ENCODE assay signal across 10 cellular contexts in the genomic region with DNA sequence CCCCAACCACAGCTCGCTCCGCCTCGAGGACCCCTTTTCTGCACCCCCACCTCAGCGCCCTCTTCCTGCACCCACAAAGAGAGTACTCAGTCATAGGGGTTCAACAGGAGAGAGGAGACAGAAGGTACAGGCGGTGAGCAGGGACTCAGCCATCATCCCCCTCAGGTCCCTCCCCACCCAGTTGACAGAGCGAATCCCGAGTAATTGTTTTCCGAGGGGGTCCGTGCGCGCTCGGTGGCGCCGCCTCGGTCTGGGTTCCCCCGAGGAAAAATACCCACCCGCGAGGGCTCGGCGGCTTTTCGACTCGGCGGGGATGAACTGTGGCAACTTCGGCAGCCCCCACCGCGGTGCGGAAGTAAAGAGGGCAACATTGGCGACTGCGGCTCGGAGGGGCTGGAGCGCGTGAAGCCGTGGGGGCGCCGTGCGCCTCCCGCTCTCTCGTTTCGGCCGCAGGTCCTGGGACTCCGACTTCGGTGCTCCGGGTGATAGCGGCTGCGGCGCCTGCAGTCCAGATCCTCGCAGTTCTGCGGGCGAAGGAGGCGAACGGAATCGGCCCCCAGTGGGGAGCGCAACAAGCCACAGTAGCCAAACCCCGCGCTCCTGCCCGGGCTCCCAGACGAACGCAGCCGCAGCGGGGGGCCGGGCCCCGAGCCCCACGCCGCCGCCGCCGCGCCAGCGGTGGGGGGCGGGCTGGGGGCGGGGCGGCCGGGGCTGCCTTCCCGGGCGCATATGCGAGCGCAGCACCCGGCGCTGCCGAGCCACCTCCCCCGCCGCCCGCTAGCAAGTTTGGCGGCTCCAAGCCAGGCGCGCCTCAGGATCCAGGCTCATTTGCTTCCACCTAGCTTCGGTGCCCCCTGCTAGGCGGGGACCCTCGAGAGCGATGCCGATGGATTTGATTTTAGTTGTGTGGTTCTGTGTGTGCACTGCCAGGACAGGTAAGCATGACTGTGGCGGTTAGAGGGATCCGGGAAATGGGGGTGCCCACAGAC. TPM values are rescaled to one million over a fixed set of nuclear protein-coding genes. Genes with fewer than 3 reads are reported as not detected.
DNase-seq lines count a peak whose midpoint lies in the region; ATAC-seq and TF ChIP-seq lines count a peak whose summit lies in the region.
"Had no signal": no experiment of that assay in that cellular context is flagged by ENCODE, and none has a peak within 500 bp of the region (broad histone marks: within the 10 kb centered on the region; RNA-seq: fewer than 3 reads in every experiment).

Gene NELL1, plus strand, starts transcription at position 743 of the 989 bp plus-strand sequence.

- H3K79me2 ChIP-seq in neural cell (replicated peaks; ENCODE audit: insufficient read depth, low read length): no peaks in the 10 kb centered on the region

- H3K4me3 ChIP-seq in BLaER1 treated with 17β-estradiol and CSF1 and Interleukin-3, amounts not matched to agents 10 nM and 100 nM: peak within 1 kb of the TSS; percentile 55 to 76 (median 67)
- peak within 1 kb of the TSS; percentile 23 for H3K4me3 ChIP-seq in Jurkat, Clone E6-1 (ENCODE audit: low read length)
- H3K4me3 ChIP-seq in ectodermal cell (ENCODE audit: insufficient read depth, low read depth, low read length): peak within 1 kb of the TSS; percentile 40
- H3K4me3 ChIP-seq in neural cell (ENCODE audit: low read length): peak within 1 kb of the TSS; percentile 76
- H3K4me3 ChIP-seq: body of pancreas had no signal

- H3K9ac ChIP-seq in BLaER1 treated with 17β-estradiol and CSF1 and Interleukin-3, amounts not matched to agents 10 nM and 100 nM: peak within 1 kb of the TSS; percentile 39 to 77 (median 65)
- peak within 1 kb of the TSS; percentile 72 for H3K9ac ChIP-seq in neural cell (ENCODE audit: low read length)

- peak; percentile 49 for TF ChIP-seq RAD21 in neural cell (conservative IDR thresholded peaks at IDR 0.05)

- peaks cover 48 to 60% (median 52%) of the 10 kb centered on the region in 11 experiments for H3K27me3 ChIP-seq in BLaER1 treated with 17β-estradiol and CSF1 and Interleukin-3, amounts not matched to agents 10 nM and 100 nM
- H3K27me3 ChIP-seq in ectodermal cell (ENCODE audit: control insufficient read depth, insufficient read depth, low read length, poor library complexity, severe bottlenecking) (peaks cover 66% of the 10 kb centered on the region), neural cell (ENCODE audit: insufficient read depth, low read depth, low read length) (peaks cover 52% of the 10 kb centered on the region)

- no peak for ATAC-seq in GM18498 (IDR thresholded peaks at IDR 0.05; ENCODE audit: unreplicated experiment)
- ATAC-seq: body of pancreas had no signal

- TF ChIP-seq EP300 in neural cell (conservative IDR thresholded peaks at IDR 0.05; ENCODE audit: poor library complexity, severe bottlenecking): no peak

- WGBS in ectodermal cell, 2 experiments: 1% methylated on average over 93 of the region's 93 CpGs

- H2AFZ ChIP-seq in neural cell (ENCODE audit: low read depth, low read length): peak within 1 kb of the TSS; percentile 36

- H3K27ac ChIP-seq in BLaER1 treated with 17β-estradiol and CSF1 and Interleukin-3, amounts not matched to agents 10 nM and 100 nM: no peak within 1 kb of the TSS; a peak in 1 of 22 replicates
- H3K27ac ChIP-seq in ectodermal cell (ENCODE audit: insufficient read depth, low read depth, low read length, poor library complexity, severe bottlenecking) (no peak within 1 kb of the TSS), neural cell (ENCODE audit: low read length) (peak within 1 kb of the TSS; percentile 44)
- H3K27ac ChIP-seq: body of pancreas had no signal

- no peaks in the 10 kb centered on the region for H3F3A ChIP-seq in neural cell (ENCODE audit: insufficient read depth, low read length, poor library complexity, severe bottlenecking)

- H3K36me3 ChIP-seq in BLaER1 treated with 17β-estradiol and CSF1 and Interleukin-3, amounts not matched to agents 10 nM and 100 nM: no peaks in the 10 kb centered on the region
- H3K36me3 ChIP-seq in ectodermal cell (ENCODE audit: control insufficient read depth, insufficient read depth, low read length) (no peaks in the 10 kb centered on the region), neural cell (ENCODE audit: insufficient read depth, low read length) (no peaks in the 10 kb centered on the region)

- H4K20me1 ChIP-seq in BLaER1 treated with 17β-estradiol and CSF1 and Interleukin-3, amounts not matched to agents 10 nM and 100 nM: peaks cover 0 to 27% (median 13%) of the 10 kb centered on the region in 11 experiments; a peak in 7 of 22 replicates
- H4K20me1 ChIP-seq in neural cell (ENCODE audit: insufficient read depth): no peaks in the 10 kb centered on the region

- TF ChIP-seq CTCF in neural cell (IDR thresholded peaks at IDR 0.05; ENCODE audit: poor library complexity, severe bottlenecking): peak; percentile 30

- H3K9me3 ChIP-seq in BLaER1 treated with 17β-estradiol and CSF1 and Interleukin-3, amounts not matched to agents 10 nM and 100 nM (replicated peaks in 1 of 11): peaks cover 0 to 11% (median 0%) of the 10 kb centered on the region in 11 experiments; a peak in 3 of 22 replicates
- no peaks in the 10 kb centered on the region for H3K9me3 ChIP-seq in ectodermal cell (ENCODE audit: control insufficient read depth, low read length)
- no peaks in the 10 kb centered on the region for H3K9me3 ChIP-seq in neural cell (ENCODE audit: low read length)
- H3K9me3 ChIP-seq: body of pancreas had no signal

- H3K4me2 ChIP-seq in BLaER1 treated with 17β-estradiol and CSF1 and Interleukin-3, amounts not matched to agents 10 nM and 100 nM: peak within 1 kb of the TSS; percentile 92 to 100 (median 100)
- peak within 1 kb of the TSS; percentile 83 for H3K4me2 ChIP-seq in neural cell (ENCODE audit: low read length)

- peaks cover 31 to 47% (median 43%) of the 10 kb centered on the region in 10 experiments for H3K4me1 ChIP-seq in BLaER1 treated with 17β-estradiol and CSF1 and Interleukin-3, amounts not matched to agents 10 nM and 100 nM
- H3K4me1 ChIP-seq in ectodermal cell (ENCODE audit: control insufficient read depth, insufficient read depth, low read length): peaks cover 22% of the 10 kb centered on the region

- H3K9me2 ChIP-seq in neural cell (ENCODE audit: insufficient read depth, low read length): no peaks in the 10 kb centered on the region

- DNase-seq in Jurkat, Clone E6-1 (ENCODE audit: low read depth, low spot score): no peak
- DNase-seq in inferior parietal cortex (ENCODE audit: extremely low spot score) (no peak), HCEC 1CT (no peak), NCI-H1694 treated with DMSO at 0.1 percent for 48 hours (lab: John Stamatoyannopoulos, UW) (no peak)
- DNase-seq: activated B cell treated with CpG ODN at 0.5 μM for 24 hours had no signal

TF ChIP-seq in neural cell, 6 proteins besides CTCF, POLR2A, EP300 and RAD21:
- peak; percentile 32 for TF ChIP-seq SMC3 (conservative IDR thresholded peaks at IDR 0.05; ENCODE audit: poor library complexity)
- TF ChIP-seq, protein P1, sequence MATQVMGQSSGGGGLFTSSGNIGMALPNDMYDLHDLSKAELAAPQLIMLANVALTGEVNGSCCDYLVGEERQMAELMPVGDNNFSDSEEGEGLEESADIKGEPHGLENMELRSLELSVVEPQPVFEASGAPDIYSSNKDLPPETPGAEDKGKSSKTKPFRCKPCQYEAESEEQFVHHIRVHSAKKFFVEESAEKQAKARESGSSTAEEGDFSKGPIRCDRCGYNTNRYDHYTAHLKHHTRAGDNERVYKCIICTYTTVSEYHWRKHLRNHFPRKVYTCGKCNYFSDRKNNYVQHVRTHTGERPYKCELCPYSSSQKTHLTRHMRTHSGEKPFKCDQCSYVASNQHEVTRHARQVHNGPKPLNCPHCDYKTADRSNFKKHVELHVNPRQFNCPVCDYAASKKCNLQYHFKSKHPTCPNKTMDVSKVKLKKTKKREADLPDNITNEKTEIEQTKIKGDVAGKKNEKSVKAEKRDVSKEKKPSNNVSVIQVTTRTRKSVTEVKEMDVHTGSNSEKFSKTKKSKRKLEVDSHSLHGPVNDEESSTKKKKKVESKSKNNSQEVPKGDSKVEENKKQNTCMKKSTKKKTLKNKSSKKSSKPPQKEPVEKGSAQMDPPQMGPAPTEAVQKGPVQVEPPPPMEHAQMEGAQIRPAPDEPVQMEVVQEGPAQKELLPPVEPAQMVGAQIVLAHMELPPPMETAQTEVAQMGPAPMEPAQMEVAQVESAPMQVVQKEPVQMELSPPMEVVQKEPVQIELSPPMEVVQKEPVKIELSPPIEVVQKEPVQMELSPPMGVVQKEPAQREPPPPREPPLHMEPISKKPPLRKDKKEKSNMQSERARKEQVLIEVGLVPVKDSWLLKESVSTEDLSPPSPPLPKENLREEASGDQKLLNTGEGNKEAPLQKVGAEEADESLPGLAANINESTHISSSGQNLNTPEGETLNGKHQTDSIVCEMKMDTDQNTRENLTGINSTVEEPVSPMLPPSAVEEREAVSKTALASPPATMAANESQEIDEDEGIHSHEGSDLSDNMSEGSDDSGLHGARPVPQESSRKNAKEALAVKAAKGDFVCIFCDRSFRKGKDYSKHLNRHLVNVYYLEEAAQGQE (IDR thresholded peaks at IDR 0.05; ENCODE audit: borderline replicate concordance): no peak

RNA-seq across cellular contexts. Expression of gene NELL1, which starts in this region (rescaled TPM):
- polyA plus RNA-seq in Jurkat, Clone E6-1 (2012; ENCODE audit: insufficient read depth, insufficient read length): 0.98 TPM
- polyA plus RNA-seq in ectodermal cell (2013, experiment 1 of 4): not detected
- polyA plus RNA-seq in ectodermal cell (2013, experiment 2 of 4): 0.20 TPM
- polyA plus RNA-seq in ectodermal cell (2013, experiment 3 of 4): 0.21 TPM
- 0.28 TPM for polyA plus RNA-seq in ectodermal cell (2013, experiment 4 of 4)
- polyA plus RNA-seq in neural cell: 48.0 and 70.4 TPM in 2 replicates
- polyA minus RNA-seq in neural cell: 128 and 131 TPM in 2 replicates

Comparison
In these comparisons a context has a peak if more than half of its experiments do, and no peak if none do; other contexts are left out.
1. H3K4me3 ChIP-seq: peak in every context shown above with its lines; median percentile 76 in neural cell; 67 in BLaER1 treated with 17β-estradiol and CSF1 and Interleukin-3, amounts not matched to agents 10 nM and 100 nM; 40 in ectodermal cell; 23 in Jurkat, Clone E6-1.